15 cellular contexts compared by ENCODE assay signal in the genomic region with DNA sequence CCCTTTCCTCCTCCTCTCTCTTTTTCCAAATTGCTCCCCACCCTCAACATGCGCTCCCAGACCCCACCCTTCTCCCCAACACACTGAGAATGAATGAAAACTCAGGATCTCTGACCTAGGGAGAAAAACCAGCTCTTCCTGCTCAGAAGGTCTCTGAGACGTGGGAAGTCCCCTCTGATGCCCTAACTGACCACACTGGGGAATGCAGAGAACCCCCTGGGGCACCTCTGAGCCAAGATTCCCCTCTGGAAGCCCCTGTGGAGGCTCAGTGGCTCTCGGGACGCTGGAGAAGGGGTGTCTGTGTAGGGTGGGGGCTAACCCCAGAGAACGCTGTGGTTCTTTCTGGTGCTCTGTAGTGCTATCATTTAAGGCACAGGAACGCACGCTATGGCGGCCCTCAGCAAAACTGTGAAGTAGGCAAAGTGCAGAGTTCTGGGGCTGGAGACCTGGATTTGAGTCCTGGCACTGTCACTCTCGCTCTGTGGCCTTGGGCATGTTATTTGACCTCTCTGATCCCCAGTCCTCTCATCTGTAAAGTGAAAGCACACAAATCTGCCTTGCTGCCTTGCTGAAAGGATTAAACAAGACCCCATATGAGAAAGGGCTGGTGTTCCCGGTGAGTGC. TPM values are rescaled to one million over a fixed set of nuclear protein-coding genes. Genes with fewer than 3 reads are reported as not detected.
DNase-seq lines count a peak whose midpoint lies in the region; TF ChIP-seq lines count a peak whose summit lies in the region.
"Had no signal": no experiment of that assay in that cellular context is flagged by ENCODE, and none has a peak within 500 bp of the region (broad histone marks: within the 10 kb centered on the region; RNA-seq: fewer than 3 reads in every experiment).

No MANE protein-coding gene starts in this region.

- TF ChIP-seq POLR2A in esophagus muscularis mucosa (IDR thresholded peaks at IDR 0.05; ENCODE audit: low read depth) (no peak), transverse colon (IDR thresholded peaks at IDR 0.05) (no peak)

- H3K27me3 ChIP-seq in esophagus muscularis mucosa: no peaks in the 10 kb centered on the region
- no peaks in the 10 kb centered on the region for H3K27me3 ChIP-seq in transverse colon
- no peaks in the 10 kb centered on the region for H3K27me3 ChIP-seq in CD4-positive, alpha-beta memory T cell (ENCODE audit: insufficient read depth, low read length)

- H3K9me3 ChIP-seq in esophagus muscularis mucosa: no peaks in the 10 kb centered on the region
- H3K9me3 ChIP-seq in transverse colon: no peaks in the 10 kb centered on the region
- H3K9me3 ChIP-seq in CD4-positive, alpha-beta memory T cell (ENCODE audit: control insufficient read depth in 1 of 2, low read length in 2 of 2): no peaks in the 10 kb centered on the region

- H3K9me3 Mint-ChIP-seq in nephron progenitor cell: no peaks in the 10 kb centered on the region
- H3K9me3 Mint-ChIP-seq in CD4-positive, alpha-beta memory T cell: peaks cover 0 to 2% (median 0%) of the 10 kb centered on the region in 8 donors
- H3K9me3 Mint-ChIP-seq: activated CD4-positive, alpha-beta memory T cell treated with anti-CD3 and anti-CD28 coated beads for 36 hours; CD8-positive, alpha-beta T cell had no signal

- DNase-seq in NCI-H82 (lab: John Stamatoyannopoulos, UW) (peak; percentile 51), NCI-H82 treated with DMSO at 0.1 percent for 48 hours (lab: John Stamatoyannopoulos, UW; ENCODE audit: unreplicated experiment) (no peak), esophagus muscularis mucosa (ENCODE audit: extremely low spot score) (no peak), nephron progenitor cell (no peak), transverse colon (no peak), epidermal melanocyte (ENCODE audit: insufficient read length, low spot score) (no peak), pons (ENCODE audit: low spot score) (no peak)
- DNase-seq in CD4-positive, alpha-beta memory T cell: no peak
- DNase-seq: activated CD4-positive, alpha-beta memory T cell treated with anti-CD3 and anti-CD28 coated beads for 36 hours; CD8-positive, alpha-beta T cell; cortex of kidney; mammary epithelial cell; NCI-H2081 treated with DMSO at 0.1 percent for 48 hours; nucleus accumbens; stimulated activated CD4-positive, alpha-beta T cell treated with anti-CD3 and anti-CD28 coated beads, Interleukin-12 subunit alpha, Interleukin-12 subunit beta, amount 100 ng/mL, for 4 hours had no signal

- peaks cover 0 to 54% (median 43%) of the 10 kb centered on the region in 4 donors for H3K36me3 ChIP-seq in esophagus muscularis mucosa
- no peaks in the 10 kb centered on the region for H3K36me3 ChIP-seq in transverse colon
- H3K36me3 ChIP-seq in CD4-positive, alpha-beta memory T cell (ENCODE audit: insufficient read depth, low read length): no peaks in the 10 kb centered on the region

- WGBS in esophagus muscularis mucosa: 92% methylated on average over 10 of the region's 10 CpGs
- 72 to 86% methylated on average over 4 to 10 of the region's 10 CpGs for WGBS in transverse colon (ENCODE audit: low coverage in 1 of 2), 2 donors

- H3K27ac ChIP-seq in esophagus muscularis mucosa (replicated peaks in 1 of 4) (peak overlapping the region; percentile 80 to 91 (median 84)), transverse colon (peak overlapping the region; percentile 82 to 93 (median 84))
- H3K27ac ChIP-seq in CD4-positive, alpha-beta memory T cell (ENCODE audit: low read depth, low read length): no peak overlapping the region

- H3K27me3 Mint-ChIP-seq in nephron progenitor cell (ENCODE audit: low read depth, poor library complexity): peaks cover 11% of the 10 kb centered on the region
- H3K27me3 Mint-ChIP-seq in CD4-positive, alpha-beta memory T cell: peaks cover 29 to 34% of the 10 kb centered on the region in 2 donors

- POLR2A ChIA-PET in CD4-positive, alpha-beta memory T cell (lab: Charles Lee; ENCODE audit: partially characterized antibody): no interaction called here

- H3K4me3 Mint-ChIP-seq in nephron progenitor cell: peak overlapping the region; percentile 31
- no peak overlapping the region for H3K4me3 Mint-ChIP-seq in CD4-positive, alpha-beta memory T cell
- H3K4me3 Mint-ChIP-seq: activated CD4-positive, alpha-beta memory T cell treated with anti-CD3 and anti-CD28 coated beads for 36 hours; CD8-positive, alpha-beta T cell had no signal

- TF ChIP-seq EP300 in esophagus muscularis mucosa (IDR thresholded peaks at IDR 0.05) (no peak), transverse colon (IDR thresholded peaks at IDR 0.05; ENCODE audit: low read depth) (no peak)

- CTCF ChIA-PET in CD4-positive, alpha-beta memory T cell (lab: Charles Lee; ENCODE audit: partially characterized antibody): no interaction called here

- peak overlapping the region; percentile 45 for H3K27ac Mint-ChIP-seq in nephron progenitor cell
- no peak overlapping the region for H3K27ac Mint-ChIP-seq in CD4-positive, alpha-beta memory T cell
- H3K27ac Mint-ChIP-seq: activated CD4-positive, alpha-beta memory T cell treated with anti-CD3 and anti-CD28 coated beads for 36 hours; CD8-positive, alpha-beta T cell had no signal

- H3K4me1 ChIP-seq in esophagus muscularis mucosa (peaks cover 90 to 99% (median 95%) of the 10 kb centered on the region in 4 donors), transverse colon (peaks cover 59 to 69% (median 62%) of the 10 kb centered on the region in 4 donors)
- no peaks in the 10 kb centered on the region for H3K4me1 ChIP-seq in CD4-positive, alpha-beta memory T cell (ENCODE audit: insufficient read depth, low read length)

- H3K4me1 Mint-ChIP-seq in nephron progenitor cell: peaks cover 87% of the 10 kb centered on the region
- H3K4me1 Mint-ChIP-seq in CD4-positive, alpha-beta memory T cell: no peaks in the 10 kb centered on the region

- intact Hi-C loops in esophagus muscularis mucosa (cut with DNase I): no loop called here
- intact Hi-C loops in transverse colon (cut with DNase I; ENCODE audit: low total_unique reads): no loop called here
- intact Hi-C loops in CD4-positive, alpha-beta memory T cell (cut with micrococcal nuclease): no loop called here

- in situ Hi-C loops in transverse colon (cut with MboI; ENCODE audit: low pct_ligation_motif_present in 1 of 4, low pct_unique_long_range_greater_than_20kb in 1 of 4, low sequenced_read_pairs in 3 of 4): no loop called here

- no peak overlapping the region for H3K4me3 ChIP-seq in esophagus muscularis mucosa
- H3K4me3 ChIP-seq in transverse colon: no peak overlapping the region
- H3K4me3 ChIP-seq in CD4-positive, alpha-beta memory T cell (ENCODE audit: low read length in 2 of 2): no peak overlapping the region

- TF ChIP-seq CTCF in esophagus muscularis mucosa (IDR thresholded peaks at IDR 0.05): no peak
- no peak for TF ChIP-seq CTCF in nephron progenitor cell (IDR thresholded peaks at IDR 0.05)
- TF ChIP-seq CTCF in transverse colon (IDR thresholded peaks at IDR 0.05): no peak

- no peaks in the 10 kb centered on the region for H3K36me3 Mint-ChIP-seq in nephron progenitor cell (ENCODE audit: low read depth)
- H3K36me3 Mint-ChIP-seq in CD4-positive, alpha-beta memory T cell: no peaks in the 10 kb centered on the region
- H3K36me3 Mint-ChIP-seq: activated CD4-positive, alpha-beta memory T cell treated with anti-CD3 and anti-CD28 coated beads for 36 hours; CD8-positive, alpha-beta T cell had no signal

RNA-seq across cellular contexts. Expression of gene ATOH8, which starts 17.1 kb away (rescaled TPM):
- total RNA-seq in esophagus muscularis mucosa (100 to 1,000 TPM in 1 of 4 donors, 10 to 100 TPM in 3; 41.1 to 124 (median 62.5) TPM), transverse colon (10 to 100 TPM in 3 of 4 donors, 1 to 10 TPM in 1; 7.4 to 32.6 (median 14.4) TPM)
- total RNA-seq in CD4-positive, alpha-beta memory T cell: not detected
- not detected for polyA plus RNA-seq in CD4-positive, alpha-beta memory T cell
- total RNA-seq: activated CD4-positive, alpha-beta memory T cell treated with anti-CD3 and anti-CD28 coated beads for 36 hours; mammary epithelial cell had no signal
- polyA plus RNA-seq: mammary epithelial cell had no signal

Comparison
In these comparisons a context has a peak if more than half of its experiments do, and no peak if none do; other contexts are left out.
1. RNA of gene ATOH8, which starts 17.1 kb away (total RNA-seq): 41.1 to 124 TPM in esophagus muscularis mucosa and 7.4 to 32.6 TPM in transverse colon; not detected in CD4-positive, alpha-beta memory T cell; every median in the first group is over 4 times any median in the second.